11 cellular contexts compared by ENCODE assay signal in genomic region chr4:113145519-113146291, GRCh38.
A peak's percentile ranks its signal among the peaks of the same experiment; 100 is the strongest.
DNase-seq lines count a peak whose midpoint lies in the region.
"Had no signal": no experiment of that assay in that cellular context is flagged by ENCODE, and none has a peak within 500 bp of the region (broad histone marks: within the 10 kb centered on the region; RNA-seq: fewer than 3 reads in every experiment).

No MANE protein-coding gene starts in this region.

- CTCF ChIA-PET in activated CD4-positive, alpha-beta T cell treated with anti-CD3 and anti-CD28 coated beads, Interleukin-2, amount 10 ng/mL, durations not matched to agents 7 days and 5 days (lab: Charles Lee) = no interaction called here

- no peaks in the 10 kb centered on the region for H3K27me3 ChIP-seq in HUES64 (ENCODE audit: insufficient read depth, low read length)
- no peaks in the 10 kb centered on the region for H3K27me3 ChIP-seq in skeletal muscle satellite cell (ENCODE audit: control insufficient read depth, insufficient read depth, low read length)

- DNase-seq in astrocyte of the hippocampus (ENCODE audit: low read depth, low spot score) = peak; percentile 40
- peak; percentile 86 for DNase-seq in islet precursor cell
- DNase-seq in activated CD4-positive, alpha-beta T cell treated with anti-CD3 and anti-CD28 coated beads, Interleukin-2, amount 50 U/mL, for 48 hours = no peak
- DNase-seq in NCI-H2081 treated with DMSO at 0.1 percent for 48 hours (lab: John Stamatoyannopoulos, UW) = no peak
- no peak for DNase-seq in activated CD4-positive, alpha-beta T cell treated with anti-CD3 and anti-CD28 coated beads, Interleukin-2, amount 10 ng/mL, durations not matched to agents 7 days and 5 days
- no peak for DNase-seq in COR-L47 (lab: John Stamatoyannopoulos, UW)
- DNase-seq: GDM1, NCI-H524 treated with DMSO at 0.1 percent for 48 hours had no signal

- POLR2A ChIA-PET in activated CD4-positive, alpha-beta T cell treated with anti-CD3 and anti-CD28 coated beads, Interleukin-2, amount 10 ng/mL, durations not matched to agents 7 days and 5 days (lab: Charles Lee) = no interaction called here

- H3K4me1 ChIP-seq in HUES64 (ENCODE audit: insufficient read depth, low read length) (peaks cover 68% of the 10 kb centered on the region), skeletal muscle satellite cell (ENCODE audit: control insufficient read depth, insufficient read depth, low read length) (peaks cover 54% of the 10 kb centered on the region)

- peaks cover 13% of the 10 kb centered on the region for H3K4me1 Mint-ChIP-seq in activated CD4-positive, alpha-beta T cell treated with anti-CD3 and anti-CD28 coated beads, Interleukin-2, amount 10 ng/mL, durations not matched to agents 7 days and 5 days

- H3K36me3 Mint-ChIP-seq in activated CD4-positive, alpha-beta T cell treated with anti-CD3 and anti-CD28 coated beads, Interleukin-2, amount 10 ng/mL, durations not matched to agents 7 days and 5 days (ENCODE audit: low read depth) = no peaks in the 10 kb centered on the region
- H3K36me3 Mint-ChIP-seq: activated naive CD4-positive, alpha-beta T cell treated with anti-CD3 and anti-CD28 coated beads, Interleukin-2, amount 50 U/mL, for 72 hours had no signal

- 32% methylated on average over 8 of the region's 8 CpGs for WGBS in HUES64

- H3K27ac ChIP-seq in HUES64 (ENCODE audit: low read depth, low read length) = peak overlapping the region; percentile 80; the same call in 1 of the 2 replicates

- H3K36me3 ChIP-seq in HUES64 (ENCODE audit: insufficient read depth, low read length) = no peaks in the 10 kb centered on the region; the same call in 1 of the 2 replicates
- H3K36me3 ChIP-seq in skeletal muscle satellite cell (ENCODE audit: insufficient read depth, low read length) = no peaks in the 10 kb centered on the region

- H3K4me2 ChIP-seq in skeletal muscle satellite cell (ENCODE audit: low read length) = peak overlapping the region; percentile 13

- no peak overlapping the region for H3K4me3 Mint-ChIP-seq in activated CD4-positive, alpha-beta T cell treated with anti-CD3 and anti-CD28 coated beads, Interleukin-2, amount 10 ng/mL, durations not matched to agents 7 days and 5 days

- H3K4me3 ChIP-seq in HUES64 (ENCODE audit: low read length) = 0 out of 2 replicates have a peak overlapping the region, but pooled peaks have one; percentile 4
- no peak overlapping the region for H3K4me3 ChIP-seq in skeletal muscle satellite cell (ENCODE audit: low read length)

- no peaks in the 10 kb centered on the region for H3K9me3 Mint-ChIP-seq in activated CD4-positive, alpha-beta T cell treated with anti-CD3 and anti-CD28 coated beads, Interleukin-2, amount 10 ng/mL, durations not matched to agents 7 days and 5 days

- H3K9ac ChIP-seq in HUES64 (ENCODE audit: low read depth, low read length) (no peak overlapping the region), skeletal muscle satellite cell (ENCODE audit: low read depth, low read length) (no peak overlapping the region)

- H3K27ac Mint-ChIP-seq in activated CD4-positive, alpha-beta T cell treated with anti-CD3 and anti-CD28 coated beads, Interleukin-2, amount 10 ng/mL, durations not matched to agents 7 days and 5 days = no peak overlapping the region
- H3K27ac Mint-ChIP-seq: activated naive CD4-positive, alpha-beta T cell treated with anti-CD3 and anti-CD28 coated beads, Interleukin-2, amount 50 U/mL, for 72 hours had no signal

- peaks cover 5% of the 10 kb centered on the region for H3K27me3 Mint-ChIP-seq in activated CD4-positive, alpha-beta T cell treated with anti-CD3 and anti-CD28 coated beads, Interleukin-2, amount 10 ng/mL, durations not matched to agents 7 days and 5 days

- H3K9me3 ChIP-seq in HUES64 (ENCODE audit: insufficient read depth, low read depth, low read length) (no peaks in the 10 kb centered on the region), skeletal muscle satellite cell (replicated peaks; ENCODE audit: low read length) (no peaks in the 10 kb centered on the region)

Comparison
In these comparisons a context has a peak if more than half of its experiments do, and no peak if none do; other contexts are left out.
1. DNase-seq: peak in astrocyte of the hippocampus (single experiment) and islet precursor cell (single experiment); none in activated CD4-positive, alpha-beta T cell treated with anti-CD3 and anti-CD28 coated beads, Interleukin-2, amount 50 U/mL, for 48 hours (0 of 2), NCI-H2081 treated with DMSO at 0.1 percent for 48 hours (single experiment), activated CD4-positive, alpha-beta T cell treated with anti-CD3 and anti-CD28 coated beads, Interleukin-2, amount 10 ng/mL, durations not matched to agents 7 days and 5 days (single experiment) and COR-L47 (single experiment).